17 cellular contexts compared by ENCODE assay signal in the genomic region with DNA sequence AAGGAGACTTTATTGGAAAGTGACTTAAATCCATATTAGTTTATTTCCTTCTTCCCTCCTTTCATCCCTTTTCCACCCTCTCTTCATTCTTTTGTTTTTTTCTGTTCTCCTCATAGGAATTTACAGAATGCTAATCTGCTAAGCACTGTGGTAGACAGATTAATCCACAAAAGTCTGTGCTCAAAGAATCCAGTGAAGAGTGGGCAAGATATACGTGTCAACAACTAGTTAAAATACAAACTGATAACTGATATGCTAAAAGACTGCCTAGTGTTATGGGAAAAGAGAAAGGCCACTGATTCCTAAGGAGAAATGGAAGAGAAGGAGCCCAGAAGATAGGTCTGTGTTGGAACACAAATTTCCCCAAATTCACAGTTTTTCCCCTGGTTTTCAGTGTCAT.
"Had no signal": no experiment of that assay in that cellular context is flagged by ENCODE, and none has a peak within 500 bp of the region (broad histone marks: within the 10 kb centered on the region; RNA-seq: fewer than 3 reads in every experiment).

No MANE protein-coding gene starts in this region.

- H3K27me3 ChIP-seq: brain microvascular endothelial cell, sigmoid colon, testis, upper lobe of right lung had no signal

- H3K9me3 ChIP-seq: sigmoid colon, testis, upper lobe of right lung had no signal

- H3K27ac ChIP-seq: brain microvascular endothelial cell, sigmoid colon, testis, upper lobe of right lung had no signal

- H3K4me3 ChIP-seq: sigmoid colon, testis had no signal

- DNase-seq: activated naive CD4-positive, alpha-beta T cell treated with anti-CD3 and anti-CD28 coated beads for 36 hours; amniotic stem cell; brain microvascular endothelial cell; cerebellar nuclear complex; dermis blood vessel endothelial cell; hypothalamus; occipital lobe; psoas muscle; sigmoid colon; stimulated activated CD4-positive, alpha-beta T cell treated with anti-CD3 and anti-CD28 coated beads, Interleukin-2, amount 100 ng/mL, for 48 hours; stimulated activated naive CD8-positive, alpha-beta T cell treated with anti-CD3 and anti-CD28 coated beads, Interleukin-15, amount 100 ng/mL, for 72 hours; T1000; testis; upper lobe of right lung had no signal

- ATAC-seq: activated T-helper 17 cell treated with anti-CD3 and anti-CD28 coated beads, Interleukin-2, amount 50 U/mL, for 72 hours; esophagus mucosa; stimulated activated naive CD8-positive, alpha-beta T cell treated with anti-CD3 and anti-CD28 coated beads, Interleukin-15, amount 100 ng/mL, for 72 hours had no signal

- H3K36me3 ChIP-seq: brain microvascular endothelial cell, upper lobe of right lung had no signal

- H3K9me3 Mint-ChIP-seq: activated naive CD4-positive, alpha-beta T cell treated with anti-CD3 and anti-CD28 coated beads for 36 hours; activated T-helper 17 cell treated with anti-CD3 and anti-CD28 coated beads, Interleukin-2, amount 50 U/mL, for 72 hours; stimulated activated naive CD8-positive, alpha-beta T cell treated with anti-CD3 and anti-CD28 coated beads, Interleukin-15, amount 100 ng/mL, for 72 hours had no signal

- H3K27me3 Mint-ChIP-seq: activated T-helper 17 cell treated with anti-CD3 and anti-CD28 coated beads, Interleukin-2, amount 50 U/mL, for 72 hours; stimulated activated naive CD8-positive, alpha-beta T cell treated with anti-CD3 and anti-CD28 coated beads, Interleukin-15, amount 100 ng/mL, for 72 hours had no signal

- H3K27ac Mint-ChIP-seq: activated T-helper 17 cell treated with anti-CD3 and anti-CD28 coated beads, Interleukin-2, amount 50 U/mL, for 72 hours; mesothelial cell of epicardium; stimulated activated naive CD8-positive, alpha-beta T cell treated with anti-CD3 and anti-CD28 coated beads, Interleukin-15, amount 100 ng/mL, for 72 hours had no signal

- H3K4me3 Mint-ChIP-seq: mesothelial cell of epicardium; stimulated activated naive CD8-positive, alpha-beta T cell treated with anti-CD3 and anti-CD28 coated beads, Interleukin-15, amount 100 ng/mL, for 72 hours had no signal

- H3K4me1 ChIP-seq: psoas muscle, sigmoid colon, testis had no signal
